Comparison of ENCODE assay signal across 8 cellular contexts in the genomic region with DNA sequence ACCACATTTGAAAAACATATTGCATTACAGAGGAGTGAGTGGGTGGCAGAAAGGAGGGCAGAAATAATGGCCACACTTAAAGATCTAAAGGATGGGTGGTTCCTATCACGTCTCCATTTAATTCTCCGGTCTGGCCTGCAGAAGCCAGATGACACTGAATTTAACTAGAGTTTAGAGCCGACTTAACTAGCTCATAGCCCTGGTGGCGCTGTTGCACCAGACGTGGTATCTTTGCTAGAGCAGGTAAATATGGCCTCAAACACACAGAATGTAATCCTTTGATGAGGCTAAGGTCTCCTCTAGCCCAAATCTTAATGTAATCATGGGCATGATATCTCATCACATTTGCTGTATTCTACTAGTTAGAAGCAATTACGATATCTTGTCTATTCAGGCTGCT. TPM values are rescaled to one million over a fixed set of nuclear protein-coding genes. Genes with fewer than 3 reads are reported as not detected.
DNase-seq lines count a peak whose midpoint lies in the region; ATAC-seq and TF ChIP-seq lines count a peak whose summit lies in the region.

No MANE protein-coding gene starts in this region.

- no peak overlapping the region for H3K4me3 ChIP-seq in osteoblast (ENCODE audit: insufficient read depth, low read length)

- no peaks in the 10 kb centered on the region for H3K4me1 ChIP-seq in osteoblast (ENCODE audit: insufficient read depth, low read length)

- H3K79me2 ChIP-seq in osteoblast (ENCODE audit: insufficient read depth, low read length), result no peaks in the 10 kb centered on the region

- ATAC-seq in activated CD4-positive, alpha-beta T cell treated with anti-CD3 and anti-CD28 coated beads for 36 hours, result peak; percentile 71
- peak; percentile 24 for ATAC-seq in effector memory CD8-positive, alpha-beta T cell (replicated peaks)
- ATAC-seq in GM21619 (IDR thresholded peaks at IDR 0.05; ENCODE audit: unreplicated experiment) (no peak), GM21447 (IDR thresholded peaks at IDR 0.05; ENCODE audit: unreplicated experiment) (no peak)

- peak; percentile 73 for DNase-seq in activated CD4-positive, alpha-beta T cell treated with anti-CD3 and anti-CD28 coated beads for 36 hours
- no peak for DNase-seq in activated CD4-positive, alpha-beta T cell treated with anti-CD3 and anti-CD28 coated beads for 1 hour
- DNase-seq in NCI-H1105 (lab: John Stamatoyannopoulos, UW), result peak; percentile 24
- DNase-seq in T-helper 1 cell, result peak in 3 of 5 donors; percentile 20 to 44 (median 42)
- DNase-seq in effector memory CD8-positive, alpha-beta T cell, result peak in 2 of 3 experiments; percentile 13 to 21
- no peak for DNase-seq in osteoblast (ENCODE audit: insufficient read length, low spot score, missing footprints)

- no peak overlapping the region for H3K4me2 ChIP-seq in osteoblast (ENCODE audit: insufficient read depth, low read length)

- H3K9me3 ChIP-seq in osteoblast (ENCODE audit: low read depth, low read length), result no peaks in the 10 kb centered on the region

- no peaks in the 10 kb centered on the region for H4K20me1 ChIP-seq in osteoblast (ENCODE audit: insufficient read depth, low read length)

- H3K9me3 Mint-ChIP-seq in activated CD4-positive, alpha-beta T cell treated with anti-CD3 and anti-CD28 coated beads for 36 hours (ENCODE audit: low read depth), result no peaks in the 10 kb centered on the region
- no peaks in the 10 kb centered on the region for H3K9me3 Mint-ChIP-seq in effector memory CD8-positive, alpha-beta T cell

- H3K4me1 Mint-ChIP-seq in activated CD4-positive, alpha-beta T cell treated with anti-CD3 and anti-CD28 coated beads for 36 hours, result no peaks in the 10 kb centered on the region
- H3K4me1 Mint-ChIP-seq in effector memory CD8-positive, alpha-beta T cell (ENCODE audit: low read depth in 2 of 2), result no peaks in the 10 kb centered on the region

- peak; percentile 61 for TF ChIP-seq CTCF in osteoblast (IDR thresholded peaks at IDR 0.05; ENCODE audit: extremely low read depth, low read depth, low read length)

- H3K27ac ChIP-seq in osteoblast (ENCODE audit: low read depth, low read length), result no peak overlapping the region

- no peak overlapping the region for H2AFZ ChIP-seq in osteoblast (ENCODE audit: low read length)

- H3K36me3 ChIP-seq in osteoblast (ENCODE audit: insufficient read depth, low read length), result no peaks in the 10 kb centered on the region

- no peak overlapping the region for H3K4me3 Mint-ChIP-seq in activated CD4-positive, alpha-beta T cell treated with anti-CD3 and anti-CD28 coated beads for 36 hours
- H3K4me3 Mint-ChIP-seq in effector memory CD8-positive, alpha-beta T cell, result no peak overlapping the region

- intact Hi-C loops in activated CD4-positive, alpha-beta T cell treated with anti-CD3 and anti-CD28 coated beads for 36 hours (cut with DNase I, micrococcal nuclease), result loop anchor here in 1 of 2 experiments (2.0 to 10.0 kb wide), 3 partner anchors 166 to 456 kb away; no protein-coding TSS in a partner anchor

- H3K27ac Mint-ChIP-seq in activated CD4-positive, alpha-beta T cell treated with anti-CD3 and anti-CD28 coated beads for 36 hours, result no peak overlapping the region
- no peak overlapping the region for H3K27ac Mint-ChIP-seq in effector memory CD8-positive, alpha-beta T cell

- CTCF ChIA-PET in activated CD4-positive, alpha-beta T cell treated with anti-CD3 and anti-CD28 coated beads for 36 hours (lab: Charles Lee), result interaction anchor here (0.6 kb wide), 1 partner anchor 166 kb away, joined by 4 read pairs; no protein-coding TSS in a partner anchor

- no peaks in the 10 kb centered on the region for H3K36me3 Mint-ChIP-seq in activated CD4-positive, alpha-beta T cell treated with anti-CD3 and anti-CD28 coated beads for 36 hours (ENCODE audit: low read depth)
- no peaks in the 10 kb centered on the region for H3K36me3 Mint-ChIP-seq in effector memory CD8-positive, alpha-beta T cell (ENCODE audit: insufficient read depth)

- POLR2A ChIA-PET in activated CD4-positive, alpha-beta T cell treated with anti-CD3 and anti-CD28 coated beads for 36 hours (lab: Charles Lee), result no interaction called here

- peaks cover 4% of the 10 kb centered on the region for H3K27me3 Mint-ChIP-seq in activated CD4-positive, alpha-beta T cell treated with anti-CD3 and anti-CD28 coated beads for 36 hours
- H3K27me3 Mint-ChIP-seq in effector memory CD8-positive, alpha-beta T cell, result peaks cover 35 to 38% of the 10 kb centered on the region in 2 donors

- peaks cover 26% of the 10 kb centered on the region for H3K27me3 ChIP-seq in osteoblast (ENCODE audit: insufficient read depth, low read length)

RNA-seq across cellular contexts. Expression of gene GAL, which starts 51.5 kb away (rescaled TPM):
- total RNA-seq in activated CD4-positive, alpha-beta T cell treated with anti-CD3 and anti-CD28 coated beads for 36 hours, result 1 to 10 TPM; 2.2 to 2.5 TPM
- not detected in 2 replicates for total RNA-seq in osteoblast

Comparison
In these comparisons a context has a peak if more than half of its experiments do, and no peak if none do; other contexts are left out.
1. DNase-seq: peak in activated CD4-positive, alpha-beta T cell treated with anti-CD3 and anti-CD28 coated beads for 36 hours (single experiment), NCI-H1105 (single experiment), T-helper 1 cell (3 of 5) and effector memory CD8-positive, alpha-beta T cell (2 of 3); none in activated CD4-positive, alpha-beta T cell treated with anti-CD3 and anti-CD28 coated beads for 1 hour (single experiment) and osteoblast (single experiment).
2. ATAC-seq: peak in activated CD4-positive, alpha-beta T cell treated with anti-CD3 and anti-CD28 coated beads for 36 hours (single experiment) and effector memory CD8-positive, alpha-beta T cell (single experiment); none in GM21619 (single experiment) and GM21447 (single experiment).